Comparison of ENCODE assay signal across 13 cellular contexts in genomic region chr7:130930710-130931109, GRCh38.
A peak's percentile ranks its signal among the peaks of the same experiment; 100 is the strongest.
DNase-seq lines count a peak whose midpoint lies in the region; ATAC-seq and TF ChIP-seq lines count a peak whose summit lies in the region.
"Had no signal": no experiment of that assay in that cellular context is flagged by ENCODE, and none has a peak within 500 bp of the region (broad histone marks: within the 10 kb centered on the region; RNA-seq: fewer than 3 reads in every experiment).

No MANE protein-coding gene starts in this region.

- H3K9me3 Mint-ChIP-seq in CD4-positive, alpha-beta T cell = no peaks in the 10 kb centered on the region
- H3K9me3 Mint-ChIP-seq: mesothelial cell of epicardium had no signal

- H3K4me1 Mint-ChIP-seq in CD4-positive, alpha-beta T cell (ENCODE audit: low read depth) = peaks cover 96% of the 10 kb centered on the region
- H3K4me1 Mint-ChIP-seq: mesothelial cell of epicardium had no signal

- no TSS peak for BruUV-seq in Panc1 (replicated peaks; lab: Mats Ljungman, UMichigan)

- no peak for ATAC-seq in CD4-positive, alpha-beta T cell (ENCODE audit: poor library complexity)
- ATAC-seq in Panc1 (no peak), gastrocnemius medialis (no peak), HG03039 (IDR thresholded peaks at IDR 0.05; ENCODE audit: unreplicated experiment) (no peak), HG03095 (IDR thresholded peaks at IDR 0.05; ENCODE audit: unreplicated experiment) (no peak)

- H3K36me3 Mint-ChIP-seq in CD4-positive, alpha-beta T cell (ENCODE audit: low read depth) = peaks cover 82% of the 10 kb centered on the region
- H3K36me3 Mint-ChIP-seq: mesothelial cell of epicardium had no signal

- peak overlapping the region; percentile 80 for H3K27ac Mint-ChIP-seq in CD4-positive, alpha-beta T cell
- H3K27ac Mint-ChIP-seq: mesothelial cell of epicardium had no signal

- H3K4me1 ChIP-seq in Panc1 (ENCODE audit: control insufficient read depth, insufficient read depth, low read length) = peaks cover 84% of the 10 kb centered on the region
- H3K4me1 ChIP-seq in gastrocnemius medialis = peaks cover 90 to 98% of the 10 kb centered on the region in 2 donors

- in situ Hi-C loops in Panc1 (cut with HindIII; ENCODE audit: low pct_unique_long_range_greater_than_20kb, low sequenced_read_pairs) (no loop called here), gastrocnemius medialis (cut with MboI; ENCODE audit: low sequenced_read_pairs in 4 of 4) (no loop called here)

- POLR2A ChIA-PET in CD4-positive, alpha-beta T cell (lab: Charles Lee) = interaction anchor here (0.8 to 3.3 kb wide), 12 partner anchors 8 to 81 kb away, joined by 3 to 17 read pairs (median 4); no protein-coding TSS in a partner anchor
- POLR2A ChIA-PET in Panc1 (lab: Charles Lee) = interaction anchor here (0.6 to 1.5 kb wide), 2 partner anchors 9 to 33 kb away, joined by 4 to 5 read pairs; no protein-coding TSS in a partner anchor

- peak overlapping the region; percentile 46 for H3K27ac ChIP-seq in CD4-positive, alpha-beta T cell (ENCODE audit: low read depth, low read length)
- peak overlapping the region; percentile 100 for H3K27ac ChIP-seq in Panc1 (ENCODE audit: low read length)
- peak overlapping the region in 55 of 59 donors; percentile 2 to 83 (median 60) for H3K27ac ChIP-seq in dorsolateral prefrontal cortex
- H3K27ac ChIP-seq in gastrocnemius medialis = peak overlapping the region; percentile 91 to 97 (median 94)
- H3K27ac ChIP-seq: tibial artery had no signal

- CTCF ChIA-PET in CD4-positive, alpha-beta T cell (lab: Charles Lee) = interaction anchor here (0.9 to 2.5 kb wide), 4 partner anchors 16 to 34 kb away, joined by 3 to 11 read pairs (median 4); no protein-coding TSS in a partner anchor
- CTCF ChIA-PET in Panc1 (lab: Charles Lee) = no interaction called here

- H3K27me3 Mint-ChIP-seq in CD4-positive, alpha-beta T cell = no peaks in the 10 kb centered on the region

- H3K36me3 ChIP-seq in Panc1 (ENCODE audit: control insufficient read depth, insufficient read depth, low read length) = no peaks in the 10 kb centered on the region
- H3K36me3 ChIP-seq in gastrocnemius medialis = peaks cover 0 to 8% of the 10 kb centered on the region in 2 donors

- intact Hi-C loops in CD4-positive, alpha-beta T cell (cut with DNase I, micrococcal nuclease) = no loop called here
- intact Hi-C loops in Panc1 (cut with micrococcal nuclease; ENCODE audit: unreplicated experiment) (no loop called here), dorsolateral prefrontal cortex (cut with DNase I) (no loop called here), gastrocnemius medialis (cut with DNase I; ENCODE audit: low total_unique reads) (no loop called here)

- TF ChIP-seq POLR2A in gastrocnemius medialis (IDR thresholded peaks at IDR 0.05) = no peak

- H3K27me3 ChIP-seq in CD4-positive, alpha-beta T cell (ENCODE audit: control insufficient read depth, insufficient read depth, low read length) = no peaks in the 10 kb centered on the region
- H3K27me3 ChIP-seq in Panc1 (ENCODE audit: control insufficient read depth, insufficient read depth, low read length) (no peaks in the 10 kb centered on the region), dorsolateral prefrontal cortex (no peaks in the 10 kb centered on the region), gastrocnemius medialis (no peaks in the 10 kb centered on the region)
- H3K27me3 ChIP-seq: gastroesophageal sphincter, tibial artery had no signal

- no peak for DNase-seq in CD4-positive, alpha-beta T cell
- DNase-seq in Panc1 (ENCODE audit: low read depth, low spot score) (no peak), dorsolateral prefrontal cortex (no peak), gastrocnemius medialis (no peak), LoVo (ENCODE audit: low spot score) (no peak)
- DNase-seq in stimulated activated CD8-positive, alpha-beta memory T cell treated with anti-CD3 and anti-CD28 coated beads, Interleukin-4, amount 100 ng/mL, for 48 hours = no peak
- DNase-seq: NCI-H1105 treated with DMSO at 0.1 percent for 48 hours; stimulated activated CD4-positive, alpha-beta T cell treated with anti-CD3 and anti-CD28 coated beads, Interleukin-15, amount 100 ng/mL, for 24 hours; tibial artery had no signal

- no peaks in the 10 kb centered on the region for H3K9me3 ChIP-seq in CD4-positive, alpha-beta T cell (ENCODE audit: control insufficient read depth, low read length)
- no peaks in the 10 kb centered on the region for H3K9me3 ChIP-seq in Panc1 (ENCODE audit: control insufficient read depth, insufficient read depth, low read depth, low read length)
- no peaks in the 10 kb centered on the region for H3K9me3 ChIP-seq in gastrocnemius medialis
- H3K9me3 ChIP-seq: gastroesophageal sphincter, tibial artery had no signal

- H3K4me3 ChIP-seq in Panc1 (ENCODE audit: low read depth in 2 of 2, low read length in 2 of 2) = no peak overlapping the region
- H3K4me3 ChIP-seq in dorsolateral prefrontal cortex = peak overlapping the region in 2 of 59 donors; percentile 0 to 4
- H3K4me3 ChIP-seq in gastrocnemius medialis = peak overlapping the region in 2 of 4 donors; percentile 27 to 28
- H3K4me3 ChIP-seq: gastroesophageal sphincter, tibial artery had no signal

- no peak for TF ChIP-seq CTCF in CD4-positive, alpha-beta T cell (IDR thresholded peaks at IDR 0.05)
- TF ChIP-seq CTCF in Panc1 (IDR thresholded peaks at IDR 0.05) (no peak), dorsolateral prefrontal cortex (IDR thresholded peaks at IDR 0.05 in 54 of 56, conservative IDR thresholded peaks at IDR 0.05 in 2 of 56; ENCODE audit: low read depth in 1 of 56, partially characterized antibody in 56 of 56) (no peak), gastrocnemius medialis (IDR thresholded peaks at IDR 0.05 in 4 of 5, conservative IDR thresholded peaks at IDR 0.05 in 1 of 5) (no peak)

- H3K4me3 Mint-ChIP-seq in CD4-positive, alpha-beta T cell = peak overlapping the region; percentile 67
- H3K4me3 Mint-ChIP-seq: mesothelial cell of epicardium had no signal

Comparison
In these comparisons a context has a peak if more than half of its experiments do, and no peak if none do; other contexts are left out.
1. H3K27ac ChIP-seq: peak in every context shown above with its lines; median percentile 100 in Panc1; 94 in gastrocnemius medialis; 60 in dorsolateral prefrontal cortex; 46 in CD4-positive, alpha-beta T cell.